In the genomic region with DNA sequence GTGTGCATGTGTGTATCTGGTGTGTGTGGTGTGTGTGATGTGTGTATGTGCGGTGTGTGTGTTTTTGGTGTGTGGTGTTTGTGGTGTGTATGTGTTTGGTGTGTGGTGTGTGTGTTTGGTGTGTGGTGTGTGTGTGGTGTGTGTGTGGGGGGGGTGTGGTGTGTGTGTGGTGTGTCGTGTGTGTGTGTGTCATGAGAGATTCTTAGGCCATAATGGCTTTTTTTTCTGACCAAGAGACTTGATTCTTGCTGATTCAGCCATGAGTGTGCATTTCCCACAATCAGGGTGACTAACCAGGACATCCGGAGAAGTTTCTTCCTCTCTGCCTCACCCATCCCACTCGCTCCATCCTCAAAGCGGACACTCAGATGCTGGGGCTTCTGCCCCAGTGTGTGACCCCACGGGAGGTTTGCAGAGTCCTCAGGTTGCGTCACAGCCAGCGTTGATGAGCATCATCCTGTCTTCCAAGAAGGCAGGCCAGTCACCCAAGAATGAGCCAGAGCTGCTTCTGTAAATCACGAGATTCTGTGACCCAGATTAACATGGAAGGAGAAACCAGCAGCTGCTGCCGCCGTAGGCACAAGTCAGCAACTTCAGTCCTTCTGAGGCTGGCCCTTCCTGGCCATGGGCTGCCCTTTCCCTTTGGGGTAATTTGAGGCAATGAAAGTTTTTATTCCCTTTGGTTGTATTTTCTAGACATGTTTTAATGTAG, we compare ENCODE assay signal across 1 cellular context.
TF ChIP-seq lines count a peak whose summit lies in the region.

No MANE protein-coding gene starts in this region.

TF ChIP-seq in K562, 482 proteins besides CTCF, POLR2A, EP300 and RAD21 (continued from another document and continues in another):
- TF ChIP-seq ZNF561 (CRISPR knock-in tag; conservative IDR thresholded peaks at IDR 0.05) (no peak), PHF8 (IDR thresholded peaks at IDR 0.05; ENCODE audit: borderline replicate concordance, low read length) (peak; percentile 29; the same call in 1 of the 2 replicates), SP2 (IDR thresholded peaks at IDR 0.05; ENCODE audit: extremely low read depth, low read depth, low read length, poor library complexity, severe bottlenecking) (no peak), KAT2B (IDR thresholded peaks at IDR 0.05; ENCODE audit: low read depth, low read length) (no peak), PRMT5 (CRISPR knock-in tag; IDR thresholded peaks at IDR 0.05) (no peak), ZNF589 (CRISPR knock-in tag; IDR thresholded peaks at IDR 0.05; ENCODE audit: low read depth) (peak; percentile 89; the same call in 1 of the 2 replicates), ELF2 (CRISPR knock-in tag; IDR thresholded peaks at IDR 0.05) (no peak), PHB (CRISPR knock-in tag; IDR thresholded peaks at IDR 0.05) (no peak), CHD4 (IDR thresholded peaks at IDR 0.05; ENCODE audit: insufficient read depth, insufficient replicate concordance, low read depth, low read length, poor library complexity, severe bottlenecking) (no peak), GTF2F1 (IDR thresholded peaks at IDR 0.05; ENCODE audit: low read depth, low read length) (no peak), BACH1 (tag; IDR thresholded peaks at IDR 0.05) (peak; percentile 99), ZNF197 (CRISPR knock-in tag; IDR thresholded peaks at IDR 0.05; ENCODE audit: low read depth) (no peak), ZNF584 (CRISPR knock-in tag; IDR thresholded peaks at IDR 0.05; ENCODE audit: low read depth) (0 out of 2 replicates have a peak, but pooled peaks have one; percentile 18), DNMT1 (IDR thresholded peaks at IDR 0.05) (no peak), CREB1 (IDR thresholded peaks at IDR 0.05) (peak; percentile 66; the same call in 1 of the 2 replicates), CREB1 (CRISPR knock-in tag; IDR thresholded peaks at IDR 0.05) (peak; percentile 64), TEAD1 (CRISPR knock-in tag; IDR thresholded peaks at IDR 0.05) (no peak), ZNF133 (CRISPR knock-in tag; IDR thresholded peaks at IDR 0.05) (no peak), ADNP (tag; IDR thresholded peaks at IDR 0.05) (no peak), SMARCA5 (IDR thresholded peaks at IDR 0.05) (no peak; the same call in 1 of the 2 replicates), ZNF431 (CRISPR knock-in tag; IDR thresholded peaks at IDR 0.05) (no peak), RHOXF2B (CRISPR knock-in tag; conservative IDR thresholded peaks at IDR 0.05) (no peak), ZNF232 (CRISPR knock-in tag; IDR thresholded peaks at IDR 0.05) (no peak), SOX6 (IDR thresholded peaks at IDR 0.05) (peak; percentile 76), NFE2 (IDR thresholded peaks at IDR 0.05; ENCODE audit: low read depth) (peak; percentile 91), POLR2AphosphoS2 (IDR thresholded peaks at IDR 0.05; ENCODE audit: low read length) (no peak)
- TF ChIP-seq, protein P1, sequence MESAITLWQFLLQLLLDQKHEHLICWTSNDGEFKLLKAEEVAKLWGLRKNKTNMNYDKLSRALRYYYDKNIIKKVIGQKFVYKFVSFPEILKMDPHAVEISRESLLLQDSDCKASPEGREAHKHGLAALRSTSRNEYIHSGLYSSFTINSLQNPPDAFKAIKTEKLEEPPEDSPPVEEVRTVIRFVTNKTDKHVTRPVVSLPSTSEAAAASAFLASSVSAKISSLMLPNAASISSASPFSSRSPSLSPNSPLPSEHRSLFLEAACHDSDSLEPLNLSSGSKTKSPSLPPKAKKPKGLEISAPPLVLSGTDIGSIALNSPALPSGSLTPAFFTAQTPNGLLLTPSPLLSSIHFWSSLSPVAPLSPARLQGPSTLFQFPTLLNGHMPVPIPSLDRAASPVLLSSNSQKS (CRISPR knock-in tag; IDR thresholded peaks at IDR 0.05): no peak
- TF ChIP-seq, protein P2, sequence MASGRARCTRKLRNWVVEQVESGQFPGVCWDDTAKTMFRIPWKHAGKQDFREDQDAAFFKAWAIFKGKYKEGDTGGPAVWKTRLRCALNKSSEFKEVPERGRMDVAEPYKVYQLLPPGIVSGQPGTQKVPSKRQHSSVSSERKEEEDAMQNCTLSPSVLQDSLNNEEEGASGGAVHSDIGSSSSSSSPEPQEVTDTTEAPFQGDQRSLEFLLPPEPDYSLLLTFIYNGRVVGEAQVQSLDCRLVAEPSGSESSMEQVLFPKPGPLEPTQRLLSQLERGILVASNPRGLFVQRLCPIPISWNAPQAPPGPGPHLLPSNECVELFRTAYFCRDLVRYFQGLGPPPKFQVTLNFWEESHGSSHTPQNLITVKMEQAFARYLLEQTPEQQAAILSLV (tag; IDR thresholded peaks at IDR 0.05): 0 out of 2 replicates have a peak, but pooled peaks have one; percentile 16
- TF ChIP-seq, protein P3, sequence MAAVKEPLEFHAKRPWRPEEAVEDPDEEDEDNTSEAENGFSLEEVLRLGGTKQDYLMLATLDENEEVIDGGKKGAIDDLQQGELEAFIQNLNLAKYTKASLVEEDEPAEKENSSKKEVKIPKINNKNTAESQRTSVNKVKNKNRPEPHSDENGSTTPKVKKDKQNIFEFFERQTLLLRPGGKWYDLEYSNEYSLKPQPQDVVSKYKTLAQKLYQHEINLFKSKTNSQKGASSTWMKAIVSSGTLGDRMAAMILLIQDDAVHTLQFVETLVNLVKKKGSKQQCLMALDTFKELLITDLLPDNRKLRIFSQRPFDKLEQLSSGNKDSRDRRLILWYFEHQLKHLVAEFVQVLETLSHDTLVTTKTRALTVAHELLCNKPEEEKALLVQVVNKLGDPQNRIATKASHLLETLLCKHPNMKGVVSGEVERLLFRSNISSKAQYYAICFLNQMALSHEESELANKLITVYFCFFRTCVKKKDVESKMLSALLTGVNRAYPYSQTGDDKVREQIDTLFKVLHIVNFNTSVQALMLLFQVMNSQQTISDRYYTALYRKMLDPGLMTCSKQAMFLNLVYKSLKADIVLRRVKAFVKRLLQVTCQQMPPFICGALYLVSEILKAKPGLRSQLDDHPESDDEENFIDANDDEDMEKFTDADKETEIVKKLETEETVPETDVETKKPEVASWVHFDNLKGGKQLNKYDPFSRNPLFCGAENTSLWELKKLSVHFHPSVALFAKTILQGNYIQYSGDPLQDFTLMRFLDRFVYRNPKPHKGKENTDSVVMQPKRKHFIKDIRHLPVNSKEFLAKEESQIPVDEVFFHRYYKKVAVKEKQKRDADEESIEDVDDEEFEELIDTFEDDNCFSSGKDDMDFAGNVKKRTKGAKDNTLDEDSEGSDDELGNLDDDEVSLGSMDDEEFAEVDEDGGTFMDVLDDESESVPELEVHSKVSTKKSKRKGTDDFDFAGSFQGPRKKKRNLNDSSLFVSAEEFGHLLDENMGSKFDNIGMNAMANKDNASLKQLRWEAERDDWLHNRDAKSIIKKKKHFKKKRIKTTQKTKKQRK (IDR thresholded peaks at IDR 0.05; ENCODE audit: borderline replicate concordance, low read depth, low read length): no peak
- TF ChIP-seq, protein P4, sequence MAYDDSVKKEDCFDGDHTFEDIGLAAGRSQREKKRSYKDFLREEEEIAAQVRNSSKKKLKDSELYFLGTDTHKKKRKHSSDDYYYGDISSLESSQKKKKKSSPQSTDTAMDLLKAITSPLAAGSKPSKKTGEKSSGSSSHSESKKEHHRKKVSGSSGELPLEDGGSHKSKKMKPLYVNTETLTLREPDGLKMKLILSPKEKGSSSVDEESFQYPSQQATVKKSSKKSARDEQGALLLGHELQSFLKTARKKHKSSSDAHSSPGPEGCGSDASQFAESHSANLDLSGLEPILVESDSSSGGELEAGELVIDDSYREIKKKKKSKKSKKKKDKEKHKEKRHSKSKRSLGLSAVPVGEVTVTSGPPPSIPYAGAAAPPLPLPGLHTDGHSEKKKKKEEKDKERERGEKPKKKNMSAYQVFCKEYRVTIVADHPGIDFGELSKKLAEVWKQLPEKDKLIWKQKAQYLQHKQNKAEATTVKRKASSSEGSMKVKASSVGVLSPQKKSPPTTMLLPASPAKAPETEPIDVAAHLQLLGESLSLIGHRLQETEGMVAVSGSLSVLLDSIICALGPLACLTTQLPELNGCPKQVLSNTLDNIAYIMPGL (CRISPR knock-in tag; IDR thresholded peaks at IDR 0.05): no peak
- TF ChIP-seq, protein P5, sequence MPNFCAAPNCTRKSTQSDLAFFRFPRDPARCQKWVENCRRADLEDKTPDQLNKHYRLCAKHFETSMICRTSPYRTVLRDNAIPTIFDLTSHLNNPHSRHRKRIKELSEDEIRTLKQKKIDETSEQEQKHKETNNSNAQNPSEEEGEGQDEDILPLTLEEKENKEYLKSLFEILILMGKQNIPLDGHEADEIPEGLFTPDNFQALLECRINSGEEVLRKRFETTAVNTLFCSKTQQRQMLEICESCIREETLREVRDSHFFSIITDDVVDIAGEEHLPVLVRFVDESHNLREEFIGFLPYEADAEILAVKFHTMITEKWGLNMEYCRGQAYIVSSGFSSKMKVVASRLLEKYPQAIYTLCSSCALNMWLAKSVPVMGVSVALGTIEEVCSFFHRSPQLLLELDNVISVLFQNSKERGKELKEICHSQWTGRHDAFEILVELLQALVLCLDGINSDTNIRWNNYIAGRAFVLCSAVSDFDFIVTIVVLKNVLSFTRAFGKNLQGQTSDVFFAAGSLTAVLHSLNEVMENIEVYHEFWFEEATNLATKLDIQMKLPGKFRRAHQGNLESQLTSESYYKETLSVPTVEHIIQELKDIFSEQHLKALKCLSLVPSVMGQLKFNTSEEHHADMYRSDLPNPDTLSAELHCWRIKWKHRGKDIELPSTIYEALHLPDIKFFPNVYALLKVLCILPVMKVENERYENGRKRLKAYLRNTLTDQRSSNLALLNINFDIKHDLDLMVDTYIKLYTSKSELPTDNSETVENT (CRISPR knock-in tag; IDR thresholded peaks at IDR 0.05): no peak
- TF ChIP-seq, protein P6, sequence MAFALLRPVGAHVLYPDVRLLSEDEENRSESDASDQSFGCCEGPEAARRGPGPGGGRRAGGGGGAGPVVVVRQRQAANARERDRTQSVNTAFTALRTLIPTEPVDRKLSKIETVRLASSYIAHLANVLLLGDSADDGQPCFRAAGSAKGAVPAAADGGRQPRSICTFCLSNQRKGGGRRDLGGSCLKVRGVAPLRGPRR (CRISPR knock-in tag; IDR thresholded peaks at IDR 0.05): no peak
- TF ChIP-seq, protein P7, sequence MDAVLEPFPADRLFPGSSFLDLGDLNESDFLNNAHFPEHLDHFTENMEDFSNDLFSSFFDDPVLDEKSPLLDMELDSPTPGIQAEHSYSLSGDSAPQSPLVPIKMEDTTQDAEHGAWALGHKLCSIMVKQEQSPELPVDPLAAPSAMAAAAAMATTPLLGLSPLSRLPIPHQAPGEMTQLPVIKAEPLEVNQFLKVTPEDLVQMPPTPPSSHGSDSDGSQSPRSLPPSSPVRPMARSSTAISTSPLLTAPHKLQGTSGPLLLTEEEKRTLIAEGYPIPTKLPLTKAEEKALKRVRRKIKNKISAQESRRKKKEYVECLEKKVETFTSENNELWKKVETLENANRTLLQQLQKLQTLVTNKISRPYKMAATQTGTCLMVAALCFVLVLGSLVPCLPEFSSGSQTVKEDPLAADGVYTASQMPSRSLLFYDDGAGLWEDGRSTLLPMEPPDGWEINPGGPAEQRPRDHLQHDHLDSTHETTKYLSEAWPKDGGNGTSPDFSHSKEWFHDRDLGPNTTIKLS (IDR thresholded peaks at IDR 0.05; ENCODE audit: borderline replicate concordance, low read depth): no peak
- TF ChIP-seq, protein P8, sequence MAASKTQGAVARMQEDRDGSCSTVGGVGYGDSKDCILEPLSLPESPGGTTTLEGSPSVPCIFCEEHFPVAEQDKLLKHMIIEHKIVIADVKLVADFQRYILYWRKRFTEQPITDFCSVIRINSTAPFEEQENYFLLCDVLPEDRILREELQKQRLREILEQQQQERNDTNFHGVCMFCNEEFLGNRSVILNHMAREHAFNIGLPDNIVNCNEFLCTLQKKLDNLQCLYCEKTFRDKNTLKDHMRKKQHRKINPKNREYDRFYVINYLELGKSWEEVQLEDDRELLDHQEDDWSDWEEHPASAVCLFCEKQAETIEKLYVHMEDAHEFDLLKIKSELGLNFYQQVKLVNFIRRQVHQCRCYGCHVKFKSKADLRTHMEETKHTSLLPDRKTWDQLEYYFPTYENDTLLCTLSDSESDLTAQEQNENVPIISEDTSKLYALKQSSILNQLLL (CRISPR knock-in tag; IDR thresholded peaks at IDR 0.05; ENCODE audit: borderline replicate concordance): no peak
